In genomic region chr11:67118801-67119576, GRCh38 we compare ENCODE assay signal across 8 cellular contexts. TPM values are rescaled to one million over a fixed set of nuclear protein-coding genes. Genes with fewer than 3 reads are reported as not detected.
DNase-seq lines count a peak whose midpoint lies in the region; ATAC-seq and TF ChIP-seq lines count a peak whose summit lies in the region.

Gene KDM2A, plus strand, starts transcription at chr11:67119263. Its CDS starts 2,054 bp downstream, at chr11:67121317.

- no peak within 1 kb of the TSS for H2AFZ ChIP-seq in OCI-LY1 (ENCODE audit: low read length)

- no peaks in the 10 kb centered on the region for H3K9me3 ChIP-seq in OCI-LY1 (ENCODE audit: low read length)

- peaks cover 24% of the 10 kb centered on the region for H3K4me1 ChIP-seq in OCI-LY1 (ENCODE audit: insufficient read depth, low read length, severe bottlenecking)

- BruUV-seq in Calu3 (replicated peaks; lab: Mats Ljungman, UMichigan) = no TSS peak

- peak within 1 kb of the TSS; percentile 86 for H3K27ac Mint-ChIP-seq in Calu3 (ENCODE audit: unreplicated experiment)
- H3K27ac Mint-ChIP-seq in endothelial cell (ENCODE audit: unreplicated experiment) = peak within 1 kb of the TSS; percentile 90
- peak within 1 kb of the TSS; percentile 99 for H3K27ac Mint-ChIP-seq in mesothelial cell of epicardium

- no peaks in the 10 kb centered on the region; the same call in 1 of the 2 replicates for H4K20me1 ChIP-seq in OCI-LY1 (ENCODE audit: insufficient read depth, low read length)

- H3K36me3 Mint-ChIP-seq in Calu3 (ENCODE audit: insufficient read depth, unreplicated experiment) = peaks cover 43% of the 10 kb centered on the region
- peaks cover 3% of the 10 kb centered on the region for H3K36me3 Mint-ChIP-seq in endothelial cell (ENCODE audit: low read depth, unreplicated experiment)
- no peaks in the 10 kb centered on the region for H3K36me3 Mint-ChIP-seq in mesothelial cell of epicardium

- H3F3A ChIP-seq in OCI-LY1 (ENCODE audit: insufficient read depth, low read length) = no peaks in the 10 kb centered on the region

- intact Hi-C loops in Calu3 (cut with micrococcal nuclease; ENCODE audit: unreplicated experiment) = no loop called here

- H3K36me3 ChIP-seq in OCI-LY1 (ENCODE audit: insufficient read depth, low read length) = peaks cover 10% of the 10 kb centered on the region; the same call in 1 of the 2 replicates

- H3K4me3 ChIP-seq in OCI-LY1 (ENCODE audit: low read depth, low read length, poor library complexity, severe bottlenecking) = peak within 1 kb of the TSS; percentile 96

- CTCF ChIA-PET in Calu3 (lab: Charles Lee) = interaction anchor here (0.6 to 1.2 kb wide), 9 partner anchors 9 to 227 kb away, joined by 3 to 8 read pairs (median 4); no protein-coding TSS in a partner anchor

- H3K4me2 ChIP-seq in OCI-LY1 (ENCODE audit: low read length) = peak within 1 kb of the TSS; percentile 91

- H3K9ac ChIP-seq in OCI-LY1 (ENCODE audit: low read length) = peak within 1 kb of the TSS; percentile 94

- peaks cover 42% of the 10 kb centered on the region for H3K79me2 ChIP-seq in OCI-LY1 (ENCODE audit: insufficient read depth, low read length)

- ATAC-seq in GM21526 (IDR thresholded peaks at IDR 0.05; ENCODE audit: low FRiP score, unreplicated experiment) = peak; percentile 53

- no peaks in the 10 kb centered on the region for H3K9me3 Mint-ChIP-seq in Calu3 (ENCODE audit: low read depth, unreplicated experiment)
- no peaks in the 10 kb centered on the region for H3K9me3 Mint-ChIP-seq in endothelial cell (ENCODE audit: unreplicated experiment)
- no peaks in the 10 kb centered on the region for H3K9me3 Mint-ChIP-seq in mesothelial cell of epicardium

- H3K4me1 Mint-ChIP-seq in Calu3 (ENCODE audit: low read depth, unreplicated experiment) = peaks cover 8% of the 10 kb centered on the region
- H3K4me1 Mint-ChIP-seq in endothelial cell (ENCODE audit: unreplicated experiment) = peaks cover 17% of the 10 kb centered on the region
- H3K4me1 Mint-ChIP-seq in mesothelial cell of epicardium = peaks cover 43% of the 10 kb centered on the region

- H3K9me2 ChIP-seq in OCI-LY1 (ENCODE audit: low read depth, low read length) = no peaks in the 10 kb centered on the region

- H3K27me3 ChIP-seq in OCI-LY1 (ENCODE audit: insufficient read depth, low read length) = no peaks in the 10 kb centered on the region; the same call in 1 of the 2 replicates

- H3K4me3 Mint-ChIP-seq in Calu3 (ENCODE audit: low read depth, unreplicated experiment) (peak within 1 kb of the TSS; percentile 90), endothelial cell (ENCODE audit: unreplicated experiment) (peak within 1 kb of the TSS; percentile 92), mesothelial cell of epicardium (peak within 1 kb of the TSS; percentile 99)

- DNase-seq in Calu3 = peak; percentile 96
- DNase-seq in HuH-7.5 (ENCODE audit: low spot score) = peak; percentile 100
- peak; percentile 97 for DNase-seq in activated CD8-positive, alpha-beta memory T cell treated with anti-CD3 and anti-CD28 coated beads, Interleukin-2, amount 50 U/mL, for 48 hours
- DNase-seq in endothelial cell (ENCODE audit: low spot score) = peak; percentile 99
- peak; percentile 96 to 99 for DNase-seq in mesothelial cell of epicardium (ENCODE audit: low spot score in 2 of 2, unreplicated experiment in 2 of 2)
- DNase-seq in stimulated activated CD8-positive, alpha-beta memory T cell treated with anti-CD3 and anti-CD28 coated beads, Interleukin-15, amount 100 ng/mL, for 4 hours (ENCODE audit: low read depth in 2 of 2) = peak; percentile 98

- TF ChIP-seq CTCF in Calu3 (IDR thresholded peaks at IDR 0.05; ENCODE audit: unreplicated experiment) (peak; percentile 67), OCI-LY1 (IDR thresholded peaks at IDR 0.05; ENCODE audit: low read length) (no peak), endothelial cell (IDR thresholded peaks at IDR 0.05; ENCODE audit: unreplicated experiment) (peak; percentile 59), mesothelial cell of epicardium (IDR thresholded peaks at IDR 0.05; ENCODE audit: unreplicated experiment) (no peak)

- H3K27ac ChIP-seq in OCI-LY1 (ENCODE audit: low read depth, low read length, poor library complexity, severe bottlenecking) = peak within 1 kb of the TSS; percentile 70

- no peaks in the 10 kb centered on the region for H3K27me3 Mint-ChIP-seq in Calu3 (ENCODE audit: unreplicated experiment)
- peaks cover 8% of the 10 kb centered on the region for H3K27me3 Mint-ChIP-seq in endothelial cell (ENCODE audit: unreplicated experiment)
- H3K27me3 Mint-ChIP-seq in mesothelial cell of epicardium (ENCODE audit: low read depth) = no peaks in the 10 kb centered on the region

RNA-seq across cellular contexts. Expression of gene KDM2A, which starts in this region (rescaled TPM):
- total RNA-seq in Calu3 (2022) (73.2 and 77.7 TPM in 2 replicates), endothelial cell (ENCODE audit: unreplicated experiment) (76.9 TPM), mesothelial cell of epicardium (135 to 142 TPM (median 138 TPM) in 3 replicates)

Comparison
In these comparisons a context has a peak if more than half of its experiments do, and no peak if none do; other contexts are left out.
1. Peak in every context shown above with its lines: DNase-seq, ATAC-seq, H3K4me3 ChIP-seq and H3K27ac ChIP-seq.
2. CTCF ChIP-seq: peak in Calu3 (single experiment) and endothelial cell (single experiment); none in OCI-LY1 (single experiment) and mesothelial cell of epicardium (single experiment).